1 cellular context compared by ENCODE assay signal in genomic region chr1:227742738-227743715, GRCh38.
TF ChIP-seq lines count a peak whose summit lies in the region.

No MANE protein-coding gene starts in this region.

TF ChIP-seq in HCT116, 20 proteins besides CTCF, POLR2A, EP300 and RAD21:
- TF ChIP-seq EZH2 (IDR thresholded peaks at IDR 0.05) (no peak), SP1 (IDR thresholded peaks at IDR 0.05; ENCODE audit: low read depth) (no peak), EGR1 (IDR thresholded peaks at IDR 0.05; ENCODE audit: low read depth) (no peak), ZBTB33 (IDR thresholded peaks at IDR 0.05; ENCODE audit: extremely low read depth, insufficient replicate concordance, low read length) (no peak), CBX3 (IDR thresholded peaks at IDR 0.05; ENCODE audit: low read depth) (no peak), JUND (IDR thresholded peaks at IDR 0.05) (no peak), EZH2phosphoT487 (IDR thresholded peaks at IDR 0.05; ENCODE audit: borderline replicate concordance) (no peak), ATF3 (IDR thresholded peaks at IDR 0.05) (no peak), REST (IDR thresholded peaks at IDR 0.05; ENCODE audit: low read depth) (no peak)
